In genomic region chr10:29039659-29040309, GRCh38 we compare ENCODE assay signal across 19 cellular contexts.
A peak's percentile ranks its signal among the peaks of the same experiment; 100 is the strongest.
DNase-seq lines count a peak whose midpoint lies in the region; ATAC-seq, FAIRE-seq and TF ChIP-seq lines count a peak whose summit lies in the region.
"Had no signal": no experiment of that assay in that cellular context is flagged by ENCODE, and none has a peak within 500 bp of the region (broad histone marks: within the 10 kb centered on the region; RNA-seq: fewer than 3 reads in every experiment).

No MANE protein-coding gene starts in this region.

- peak; percentile 47 for ATAC-seq in lung (ENCODE audit: insufficient read depth, low FRiP score)
- no peak for ATAC-seq in HG03378 (IDR thresholded peaks at IDR 0.05; ENCODE audit: unreplicated experiment)
- ATAC-seq in GM18505 (IDR thresholded peaks at IDR 0.05; ENCODE audit: unreplicated experiment) = no peak

- CTCF ChIA-PET in AG04449 (lab: Yijun Ruan, JAX) = interaction anchor here (1.0 to 1.9 kb wide), 2 partner anchors 90 to 364 kb away, joined by 3 to 4 read pairs; no protein-coding TSS in a partner anchor

- intact Hi-C loops in activated T-helper 2 cell treated with anti-CD3 and anti-CD28 coated beads, Interferon-gamma antibody, Interleukin-2, Interleukin-4, amounts not matched to agents 10 μg/mL and 5 μg/mL and 100 μg/mL, durations not matched to agents 14 hours and 24 hours and 36 hours (cut with micrococcal nuclease) = no loop called here

- TF ChIP-seq CTCF in AG04449 (IDR thresholded peaks at IDR 0.05; ENCODE audit: insufficient read depth, low read length, missing control alignments) (no peak), lung (IDR thresholded peaks at IDR 0.05; ENCODE audit: control extremely low read depth, extremely low read depth) (no peak)

- DNase-seq in AG04449 (ENCODE audit: low read depth, low spot score) (peak; percentile 89), HTR-8/SVneo (ENCODE audit: insufficient read length, low spot score) (peak; percentile 47), dedifferentiated amniotic fluid mesenchymal stem cell (ENCODE audit: extremely low spot score) (peak; percentile 85), lung (ENCODE audit: low spot score) (no peak), neuronal stem cell (ENCODE audit: low spot score) (no peak)
- DNase-seq in activated T-helper 2 cell treated with anti-CD3 and anti-CD28 coated beads, Interferon-gamma antibody, Interleukin-2, Interleukin-4, amounts not matched to agents 10 μg/mL and 5 μg/mL and 100 μg/mL, durations not matched to agents 14 hours and 24 hours and 36 hours (ENCODE audit: low spot score) = no peak
- DNase-seq: activated CD8-positive, alpha-beta memory T cell treated with anti-CD3 and anti-CD28 coated beads for 24 hours; activated naive CD4-positive, alpha-beta T cell treated with anti-CD3 and anti-CD28 coated beads for 36 hours; BE2C; esophagus squamous epithelium; NCI-H1436 treated with DMSO at 0.1 percent for 48 hours; NCI-H526 treated with DMSO at 0.1 percent for 48 hours; Right ventricle myocardium superior had no signal

- no peak overlapping the region for H3K23ac ChIP-seq in neuronal stem cell (ENCODE audit: low read depth, low read length, poor library complexity)

- no peak overlapping the region for H3K4ac ChIP-seq in neuronal stem cell (ENCODE audit: low read length)

- H3K4me3 Mint-ChIP-seq in activated T-helper 2 cell treated with anti-CD3 and anti-CD28 coated beads, Interferon-gamma antibody, Interleukin-2, Interleukin-4, amounts not matched to agents 10 μg/mL and 5 μg/mL and 100 μg/mL, durations not matched to agents 14 hours and 24 hours and 36 hours (ENCODE audit: low read depth) = no peak overlapping the region
- H3K4me3 Mint-ChIP-seq: activated naive CD4-positive, alpha-beta T cell treated with anti-CD3 and anti-CD28 coated beads for 36 hours had no signal

- POLR2A ChIA-PET in AG04449 (lab: Yijun Ruan, JAX) = interaction anchor here (0.8 kb wide), 1 partner anchor 12 kb away, joined by 3 read pairs; no protein-coding TSS in a partner anchor

- FAIRE-seq in HTR-8/SVneo (lab: Jason Lieb, UNC) = peak; percentile 52
- FAIRE-seq: G401.6, TTC549 had no signal

- H4K91ac ChIP-seq in neuronal stem cell (ENCODE audit: low read depth, low read length, poor library complexity) = no peak overlapping the region

- no peak overlapping the region for H2AK5ac ChIP-seq in neuronal stem cell (ENCODE audit: low read depth, low read length)

- H3K4me2 ChIP-seq in neuronal stem cell (ENCODE audit: insufficient read depth, low read length, poor library complexity, severe bottlenecking) = no peak overlapping the region
- H3K4me2 ChIP-seq: neural progenitor cell had no signal

- TF ChIP-seq POLR2A in GM18505 (IDR thresholded peaks at IDR 0.05; ENCODE audit: borderline replicate concordance, extremely low read depth, insufficient read depth, insufficient read length) = no peak

- H3K27ac ChIP-seq in lung (ENCODE audit: low read depth in 1 of 2, low read length in 1 of 2) (no peak overlapping the region), neuronal stem cell (replicated peaks; ENCODE audit: low read length) (no peak overlapping the region)
- H3K27ac ChIP-seq: esophagus squamous epithelium, neural progenitor cell had no signal

- H3K18ac ChIP-seq in neuronal stem cell (ENCODE audit: low read length) = no peak overlapping the region

- H3K9me3 Mint-ChIP-seq in activated T-helper 2 cell treated with anti-CD3 and anti-CD28 coated beads, Interferon-gamma antibody, Interleukin-2, Interleukin-4, amounts not matched to agents 10 μg/mL and 5 μg/mL and 100 μg/mL, durations not matched to agents 14 hours and 24 hours and 36 hours = no peaks in the 10 kb centered on the region

- H3K27me3 ChIP-seq in lung (ENCODE audit: control insufficient read depth, insufficient read depth) (no peaks in the 10 kb centered on the region), neuronal stem cell (ENCODE audit: control insufficient read depth in 3 of 3, insufficient read depth in 3 of 3, low read depth in 1 of 3, low read length in 3 of 3) (no peaks in the 10 kb centered on the region)
- H3K27me3 ChIP-seq: BE2C, neural progenitor cell had no signal

- H3K36me3 ChIP-seq in lung (ENCODE audit: control insufficient read depth in 2 of 2, insufficient read depth in 2 of 2, low read length in 2 of 2) = no peaks in the 10 kb centered on the region
- H3K36me3 ChIP-seq in neuronal stem cell (replicated peaks in 1 of 2; ENCODE audit: control insufficient read depth in 2 of 2, insufficient read depth in 2 of 2, low read length in 2 of 2) = no peaks in the 10 kb centered on the region
- H3K36me3 ChIP-seq: BE2C, esophagus squamous epithelium, neural progenitor cell had no signal

- no peak overlapping the region for H2BK120ac ChIP-seq in neuronal stem cell (ENCODE audit: low read depth, low read length)

- no peak overlapping the region for H3K27ac Mint-ChIP-seq in activated T-helper 2 cell treated with anti-CD3 and anti-CD28 coated beads, Interferon-gamma antibody, Interleukin-2, Interleukin-4, amounts not matched to agents 10 μg/mL and 5 μg/mL and 100 μg/mL, durations not matched to agents 14 hours and 24 hours and 36 hours
- H3K27ac Mint-ChIP-seq: activated naive CD4-positive, alpha-beta T cell treated with anti-CD3 and anti-CD28 coated beads for 36 hours; neural progenitor cell; type B pancreatic cell had no signal

- H3K4me3 ChIP-seq in AG04449 (ENCODE audit: low read depth, low read length) = no peak overlapping the region
- no peak overlapping the region for H3K4me3 ChIP-seq in lung
- no peak overlapping the region for H3K4me3 ChIP-seq in neuronal stem cell (ENCODE audit: low read length in 2 of 2)
- H3K4me3 ChIP-seq: esophagus squamous epithelium, neural progenitor cell had no signal

- no peak overlapping the region for H3K14ac ChIP-seq in neuronal stem cell (ENCODE audit: low read length)

- no peaks in the 10 kb centered on the region for H3K27me3 Mint-ChIP-seq in activated T-helper 2 cell treated with anti-CD3 and anti-CD28 coated beads, Interferon-gamma antibody, Interleukin-2, Interleukin-4, amounts not matched to agents 10 μg/mL and 5 μg/mL and 100 μg/mL, durations not matched to agents 14 hours and 24 hours and 36 hours (ENCODE audit: low read depth)
- H3K27me3 Mint-ChIP-seq: type B pancreatic cell had no signal

- H3K4me1 ChIP-seq in lung (ENCODE audit: control insufficient read depth in 2 of 2, insufficient read depth in 2 of 2, low read length in 2 of 2) (no peaks in the 10 kb centered on the region), neuronal stem cell (ENCODE audit: control insufficient read depth in 2 of 2, insufficient read depth in 1 of 2, low read depth in 1 of 2, low read length in 2 of 2) (no peaks in the 10 kb centered on the region)
- H3K4me1 ChIP-seq: BE2C, esophagus squamous epithelium, neural progenitor cell had no signal

- H4K8ac ChIP-seq in neuronal stem cell (ENCODE audit: low read depth, low read length) = no peak overlapping the region

- H3K4me1 Mint-ChIP-seq in activated T-helper 2 cell treated with anti-CD3 and anti-CD28 coated beads, Interferon-gamma antibody, Interleukin-2, Interleukin-4, amounts not matched to agents 10 μg/mL and 5 μg/mL and 100 μg/mL, durations not matched to agents 14 hours and 24 hours and 36 hours (ENCODE audit: low read depth) = no peaks in the 10 kb centered on the region

- no peaks in the 10 kb centered on the region for H3K79me1 ChIP-seq in neuronal stem cell (ENCODE audit: low read depth, low read length)

- H3K36me3 Mint-ChIP-seq in activated T-helper 2 cell treated with anti-CD3 and anti-CD28 coated beads, Interferon-gamma antibody, Interleukin-2, Interleukin-4, amounts not matched to agents 10 μg/mL and 5 μg/mL and 100 μg/mL, durations not matched to agents 14 hours and 24 hours and 36 hours (ENCODE audit: low read depth) = no peaks in the 10 kb centered on the region

- H3K9ac ChIP-seq in neuronal stem cell (ENCODE audit: low read depth, low read length, poor library complexity) = no peak overlapping the region
- H3K9ac ChIP-seq: neural progenitor cell had no signal

- H3K9me3 ChIP-seq in lung (ENCODE audit: control insufficient read depth in 2 of 2, insufficient read depth in 1 of 2, low read length in 1 of 2) (no peaks in the 10 kb centered on the region), neuronal stem cell (replicated peaks in 1 of 2; ENCODE audit: control insufficient read depth in 2 of 2, insufficient read depth in 1 of 2, low read depth in 1 of 2, low read length in 2 of 2) (peaks cover 0 to 7% of the 10 kb centered on the region in 2 donors)
- H3K9me3 ChIP-seq: BE2C, esophagus squamous epithelium had no signal

- H2BK15ac ChIP-seq in neuronal stem cell (ENCODE audit: low read length) = no peak overlapping the region

- H2BK5ac ChIP-seq in neuronal stem cell (ENCODE audit: low read length) = no peak overlapping the region

- WGBS in lung, 2 donors = 42 to 55% methylated on average over 3 of the region's 3 CpGs
- WGBS in neuronal stem cell (ENCODE audit: extremely low coverage in 2 of 2, insufficient read length in 2 of 2, insufficient replicate concordance in 1 of 2), 2 donors = no CpG with 5 or more reads among the region's 3 CpGs

- no peak overlapping the region for H2BK12ac ChIP-seq in neuronal stem cell (ENCODE audit: low read length)

- no peak overlapping the region for H2AFZ ChIP-seq in neuronal stem cell (ENCODE audit: low read length)
- H2AFZ ChIP-seq: neural progenitor cell had no signal

Comparison
In these comparisons a context has a peak if more than half of its experiments do, and no peak if none do; other contexts are left out.
1. DNase-seq: peak in AG04449 (single experiment), HTR-8/SVneo (single experiment) and dedifferentiated amniotic fluid mesenchymal stem cell (single experiment); none in lung (single experiment), neuronal stem cell (single experiment) and activated T-helper 2 cell treated with anti-CD3 and anti-CD28 coated beads, Interferon-gamma antibody, Interleukin-2, Interleukin-4, amounts not matched to agents 10 μg/mL and 5 μg/mL and 100 μg/mL, durations not matched to agents 14 hours and 24 hours and 36 hours (single experiment).